ENCODE assay signal across 1 cellular context in genomic region chr13:59447846-59448620, GRCh38.
A peak's percentile ranks its signal among the peaks of the same experiment; 100 is the strongest.
TF ChIP-seq lines count a peak whose summit lies in the region.

No MANE protein-coding gene starts in this region.

TF ChIP-seq in GM23338, 12 proteins besides CTCF, POLR2A, EP300 and RAD21 (continued from another document):
- peak; percentile 34; the same call in 1 of the 2 replicates for TF ChIP-seq ZNF462 (CRISPR knock-in tag; IDR thresholded peaks at IDR 0.05)
- no peak; the same call in 1 of the 2 replicates for TF ChIP-seq CREB1 (CRISPR knock-in tag; IDR thresholded peaks at IDR 0.05; ENCODE audit: low read depth)
- TF ChIP-seq ZNF331 (CRISPR knock-in tag; IDR thresholded peaks at IDR 0.05; ENCODE audit: low read depth) = no peak
- peak; percentile 99 for TF ChIP-seq NANOG (IDR thresholded peaks at IDR 0.05; ENCODE audit: borderline replicate concordance)
- no peak for TF ChIP-seq EZH2phosphoT487 (IDR thresholded peaks at IDR 0.05; ENCODE audit: unreplicated experiment)
- TF ChIP-seq ETS1 (IDR thresholded peaks at IDR 0.05) = no peak
- no peak for TF ChIP-seq STAT1 (IDR thresholded peaks at IDR 0.05; ENCODE audit: unreplicated experiment)
